21 cellular contexts compared by ENCODE assay signal in the genomic region with DNA sequence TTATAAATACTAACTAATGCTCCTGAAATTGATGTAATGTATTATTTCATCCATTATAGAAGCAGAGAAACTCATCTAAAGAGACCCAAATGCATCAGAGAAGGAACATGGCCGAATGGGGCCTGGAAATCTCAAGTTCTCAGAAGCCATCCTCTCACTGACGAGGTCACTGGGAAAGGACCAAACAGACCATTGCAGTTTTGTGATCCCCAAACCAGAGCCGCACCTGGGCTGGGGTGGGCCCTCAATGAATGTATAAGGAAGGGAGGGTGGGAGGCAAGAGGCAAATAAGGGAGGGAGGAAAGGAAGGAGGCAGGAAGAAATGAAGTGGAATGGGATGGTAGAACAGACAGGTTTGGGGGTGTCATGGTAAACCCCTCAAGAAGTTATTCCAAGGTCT.
"Had no signal": no experiment of that assay in that cellular context is flagged by ENCODE, and none has a peak within 500 bp of the region (broad histone marks: within the 10 kb centered on the region; RNA-seq: fewer than 3 reads in every experiment).

No MANE protein-coding gene starts in this region.

- DNase-seq: cortex of kidney; effector memory CD8-positive, alpha-beta T cell; esophagus squamous epithelium; foreskin fibroblast; glutamatergic neuron; kidney; left colon; left ventricle myocardium superior; mesenchymal stem cell; midbrain; naive thymus-derived CD4-positive, alpha-beta T cell; nephron progenitor cell; psoas muscle; small intestine; stimulated activated CD4-positive, alpha-beta T cell treated with anti-CD3 and anti-CD28 coated beads, Interleukin-12 subunit alpha, Interleukin-12 subunit beta, amount 100 ng/mL, for 4 hours; stimulated activated naive CD4-positive, alpha-beta T cell; trophoblast cell had no signal

- H3K27me3 ChIP-seq: esophagus squamous epithelium, gastroesophageal sphincter, neutrophil had no signal

- H3K36me3 ChIP-seq: esophagus squamous epithelium, gastroesophageal sphincter, neutrophil had no signal

- H3K4me3 ChIP-seq: esophagus squamous epithelium, gastroesophageal sphincter, lung, psoas muscle had no signal

- H3K4me1 ChIP-seq: gastroesophageal sphincter, psoas muscle had no signal

- H3K9me3 ChIP-seq: esophagus squamous epithelium, gastroesophageal sphincter, neutrophil, psoas muscle had no signal

- ATAC-seq: effector memory CD8-positive, alpha-beta T cell; gastroesophageal sphincter; left colon; naive thymus-derived CD4-positive, alpha-beta T cell; psoas muscle; sciatic nerve had no signal

- H3K27ac ChIP-seq: esophagus squamous epithelium, gastroesophageal sphincter, psoas muscle had no signal
